Comparison of ENCODE assay signal across 8 cellular contexts in genomic region chrX:134622056-134622812, GRCh38.
DNase-seq lines count a peak whose midpoint lies in the region; ATAC-seq and TF ChIP-seq lines count a peak whose summit lies in the region.

No MANE protein-coding gene starts in this region.

- ATAC-seq in GM18868 (IDR thresholded peaks at IDR 0.05; ENCODE audit: unreplicated experiment): peak; percentile 98
- peak; percentile 91 for ATAC-seq in HG03066 (IDR thresholded peaks at IDR 0.05; ENCODE audit: low read depth, unreplicated experiment)
- peak; percentile 94 for ATAC-seq in RWPE2 (ENCODE audit: low read depth)

- H3K4me1 ChIP-seq in RWPE2 (ENCODE audit: insufficient read depth, poor library complexity, severe bottlenecking): peaks cover 29% of the 10 kb centered on the region

- H3K4me3 ChIP-seq in RWPE2 (ENCODE audit: severe bottlenecking) (no peak overlapping the region), coronary artery (no peak overlapping the region)

- H3K27ac ChIP-seq in RWPE2 (ENCODE audit: poor library complexity, severe bottlenecking): peak overlapping the region; percentile 87
- H3K27ac ChIP-seq in coronary artery: no peak overlapping the region

- no peaks in the 10 kb centered on the region for H3K9me3 ChIP-seq in RWPE2 (ENCODE audit: severe bottlenecking)

- no peaks in the 10 kb centered on the region for H3K36me3 ChIP-seq in RWPE2 (ENCODE audit: low read depth)

- DNase-seq in AG08396 (ENCODE audit: low spot score): peak; percentile 64
- no peak for DNase-seq in RWPE2 (ENCODE audit: low spot score)
- DNase-seq in fibroblast of the conjunctiva (ENCODE audit: low read depth): peak; percentile 74
- no peak for DNase-seq in germinal center (ENCODE audit: low spot score)
- DNase-seq in cerebellar nuclear complex (lab: John Stamatoyannopoulos, UW): no peak
- DNase-seq in coronary artery (ENCODE audit: low spot score): no peak

- no peaks in the 10 kb centered on the region for H3K27me3 ChIP-seq in RWPE2 (ENCODE audit: insufficient read depth, poor library complexity, severe bottlenecking)

- TF ChIP-seq CTCF in RWPE2 (IDR thresholded peaks at IDR 0.05; ENCODE audit: poor library complexity, severe bottlenecking) (no peak), coronary artery (IDR thresholded peaks at IDR 0.05) (no peak)

Comparison
In these comparisons a context has a peak if more than half of its experiments do, and no peak if none do; other contexts are left out.
1. DNase-seq: peak in AG08396 (single experiment) and fibroblast of the conjunctiva (single experiment); none in RWPE2 (single experiment), germinal center (single experiment), cerebellar nuclear complex (0 of 2) and coronary artery (single experiment).
2. Peak in every context shown above with its lines, with median percentiles within 50 percentile points of each other: ATAC-seq.